9 cellular contexts compared by ENCODE assay signal in the genomic region with DNA sequence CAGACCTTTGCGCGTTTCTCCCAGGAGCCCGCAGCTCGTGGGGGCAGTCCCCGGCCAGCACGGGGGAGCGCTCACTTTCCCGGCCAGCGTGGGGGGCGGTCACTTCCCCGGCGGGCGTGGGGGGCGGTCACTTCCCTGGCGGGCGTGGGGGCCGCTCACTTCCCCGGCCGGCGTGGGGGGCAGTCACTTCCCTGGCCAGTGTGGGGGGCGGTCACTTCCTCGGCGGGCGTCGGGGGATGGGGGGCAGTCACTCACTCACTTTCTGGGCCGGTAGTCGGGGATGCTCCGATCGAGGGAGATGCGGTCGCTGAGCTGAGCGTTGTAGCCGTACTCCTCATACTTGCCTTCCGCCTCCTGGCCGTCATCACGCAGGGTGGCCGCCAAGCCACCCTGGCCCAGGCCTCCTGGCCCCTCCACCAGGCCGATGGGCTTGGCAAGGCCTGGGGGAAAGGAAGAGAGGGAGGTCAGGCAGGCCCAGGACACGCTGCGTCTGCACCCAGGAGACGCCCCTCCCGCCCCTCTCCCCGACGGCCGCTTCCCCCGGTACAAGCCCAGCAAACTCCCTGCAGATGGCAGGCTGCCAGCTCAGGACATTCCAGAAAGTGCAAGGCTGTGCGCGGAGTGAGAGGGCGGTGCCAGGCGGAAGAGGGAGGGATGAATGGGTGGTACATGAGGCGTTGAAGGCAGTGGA.
DNase-seq lines count a peak whose midpoint lies in the region; TF ChIP-seq lines count a peak whose summit lies in the region.
"Had no signal": no experiment of that assay in that cellular context is flagged by ENCODE, and none has a peak within 500 bp of the region (broad histone marks: within the 10 kb centered on the region; RNA-seq: fewer than 3 reads in every experiment).

No MANE protein-coding gene starts in this region.

- H3K27ac ChIP-seq in coronary artery, result no peak overlapping the region

- peak; percentile 93 for DNase-seq in ACHN
- DNase-seq in LoVo (ENCODE audit: low spot score), result peak; percentile 56
- no peak for DNase-seq in coronary artery (ENCODE audit: low spot score)
- peak; percentile 18 for DNase-seq in medulla oblongata (ENCODE audit: extremely low spot score)
- DNase-seq in activated CD8-positive, alpha-beta memory T cell treated with anti-CD3 and anti-CD28 coated beads, Interleukin-2, amount 50 U/mL, for 4 hours, result no peak
- no peak for DNase-seq in GDM1 (lab: John Stamatoyannopoulos, UW)
- DNase-seq in HuH-7 (ENCODE audit: low spot score), result no peak
- no peak for DNase-seq in GOT3 (lab: John Stamatoyannopoulos, UW)
- DNase-seq: activated effector memory CD4-positive, alpha-beta T cell treated with Interleukin-2 at 50 U/mL for 16 hours had no signal

- in situ Hi-C loops in ACHN (cut with HindIII; ENCODE audit: low pct_ligation_motif_present, low pct_unique_long_range_greater_than_20kb, low sequenced_read_pairs), result no loop called here

- no peak for TF ChIP-seq CTCF in coronary artery (IDR thresholded peaks at IDR 0.05)

- H3K4me3 ChIP-seq in coronary artery, result peak overlapping the region; percentile 66

Comparison
In these comparisons a context has a peak if more than half of its experiments do, and no peak if none do; other contexts are left out.
1. DNase-seq: peak in ACHN (single experiment), LoVo (single experiment) and medulla oblongata (single experiment); none in coronary artery (single experiment), activated CD8-positive, alpha-beta memory T cell treated with anti-CD3 and anti-CD28 coated beads, Interleukin-2, amount 50 U/mL, for 4 hours (single experiment), GDM1 (single experiment), HuH-7 (single experiment) and GOT3 (single experiment).